In genomic region chr7:143484059-143484458, GRCh38 we compare ENCODE assay signal across 2 cellular contexts.
TF ChIP-seq lines count a peak whose summit lies in the region.

No MANE protein-coding gene starts in this region.

TF ChIP-seq in SK-N-SH, 30 proteins besides CTCF, POLR2A, EP300 and RAD21 (continued from another document):
- TF ChIP-seq SMC3 (IDR thresholded peaks at IDR 0.05; ENCODE audit: low read depth, low read length), result no peak
- no peak for TF ChIP-seq CHD2 (IDR thresholded peaks at IDR 0.05; ENCODE audit: low read length, partially characterized antibody)
- TF ChIP-seq NRF1 (IDR thresholded peaks at IDR 0.05; ENCODE audit: low read depth, low read length), result no peak
- no peak for TF ChIP-seq ZBTB33 (IDR thresholded peaks at IDR 0.05; ENCODE audit: borderline replicate concordance, low read depth)
- TF ChIP-seq USF1 (IDR thresholded peaks at IDR 0.05; ENCODE audit: borderline replicate concordance, low read depth), result no peak
- TF ChIP-seq REST (IDR thresholded peaks at IDR 0.05; ENCODE audit: low read depth, low read length), result no peak
TF ChIP-seq in SK-N-SH: peak in this region for 0.

TF ChIP-seq in SK-N-SH treated with all-trans-retinoic acid at 6 μM for 48 hours, 23 proteins besides CTCF, POLR2A, EP300 and RAD21:
- TF ChIP-seq TSHZ2 (CRISPR knock-in tag; IDR thresholded peaks at IDR 0.05) (no peak), ZFP3 (CRISPR knock-in tag; IDR thresholded peaks at IDR 0.05) (no peak), TCF4 (CRISPR knock-in tag; IDR thresholded peaks at IDR 0.05; ENCODE audit: borderline replicate concordance) (no peak), ZC3H10 (CRISPR knock-in tag; IDR thresholded peaks at IDR 0.05) (no peak), PPARA (CRISPR knock-in tag; IDR thresholded peaks at IDR 0.05; ENCODE audit: borderline replicate concordance) (no peak), CSRNP3 (CRISPR knock-in tag; IDR thresholded peaks at IDR 0.05) (no peak), CSDC2 (CRISPR knock-in tag; IDR thresholded peaks at IDR 0.05) (no peak), ZNF8 (CRISPR knock-in tag; IDR thresholded peaks at IDR 0.05) (no peak), RARB (CRISPR knock-in tag; IDR thresholded peaks at IDR 0.05) (no peak), BACH2 (CRISPR knock-in tag; IDR thresholded peaks at IDR 0.05; ENCODE audit: borderline replicate concordance) (no peak), GLIS3 (CRISPR knock-in tag; IDR thresholded peaks at IDR 0.05) (no peak), SNAI2 (CRISPR knock-in tag; IDR thresholded peaks at IDR 0.05) (no peak), ZFP30 (CRISPR knock-in tag; IDR thresholded peaks at IDR 0.05) (no peak), ZNF565 (CRISPR knock-in tag; conservative IDR thresholded peaks at IDR 0.05; ENCODE audit: low read depth) (no peak), ISL1 (CRISPR knock-in tag; IDR thresholded peaks at IDR 0.05) (no peak)
TF ChIP-seq in SK-N-SH treated with all-trans-retinoic acid at 6 μM for 48 hours: peak in this region for 0.
